Comparison of ENCODE assay signal across 1 cellular context in the genomic region with DNA sequence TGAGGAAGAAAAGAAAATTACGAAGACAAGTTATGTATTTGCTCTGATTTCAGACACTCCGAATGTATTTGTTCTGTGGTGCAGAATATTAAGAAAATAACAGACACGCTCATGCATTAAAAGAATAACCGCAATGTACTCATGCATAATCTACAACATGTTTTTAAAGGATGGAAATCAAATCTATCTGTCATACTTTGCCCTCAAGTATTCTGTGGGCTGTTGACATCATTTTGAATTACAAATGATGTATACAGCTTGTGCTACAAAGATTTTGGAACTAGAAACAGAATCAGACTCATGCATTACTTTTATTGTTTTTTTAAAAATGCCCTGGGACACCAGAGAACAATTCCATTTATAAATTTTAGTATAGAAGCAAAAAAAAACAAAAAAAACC.
TF ChIP-seq lines count a peak whose summit lies in the region.

No MANE protein-coding gene starts in this region.

TF ChIP-seq in GM23338, 12 proteins besides CTCF, POLR2A, EP300 and RAD21 (continued from another document):
- TF ChIP-seq, protein P1, sequence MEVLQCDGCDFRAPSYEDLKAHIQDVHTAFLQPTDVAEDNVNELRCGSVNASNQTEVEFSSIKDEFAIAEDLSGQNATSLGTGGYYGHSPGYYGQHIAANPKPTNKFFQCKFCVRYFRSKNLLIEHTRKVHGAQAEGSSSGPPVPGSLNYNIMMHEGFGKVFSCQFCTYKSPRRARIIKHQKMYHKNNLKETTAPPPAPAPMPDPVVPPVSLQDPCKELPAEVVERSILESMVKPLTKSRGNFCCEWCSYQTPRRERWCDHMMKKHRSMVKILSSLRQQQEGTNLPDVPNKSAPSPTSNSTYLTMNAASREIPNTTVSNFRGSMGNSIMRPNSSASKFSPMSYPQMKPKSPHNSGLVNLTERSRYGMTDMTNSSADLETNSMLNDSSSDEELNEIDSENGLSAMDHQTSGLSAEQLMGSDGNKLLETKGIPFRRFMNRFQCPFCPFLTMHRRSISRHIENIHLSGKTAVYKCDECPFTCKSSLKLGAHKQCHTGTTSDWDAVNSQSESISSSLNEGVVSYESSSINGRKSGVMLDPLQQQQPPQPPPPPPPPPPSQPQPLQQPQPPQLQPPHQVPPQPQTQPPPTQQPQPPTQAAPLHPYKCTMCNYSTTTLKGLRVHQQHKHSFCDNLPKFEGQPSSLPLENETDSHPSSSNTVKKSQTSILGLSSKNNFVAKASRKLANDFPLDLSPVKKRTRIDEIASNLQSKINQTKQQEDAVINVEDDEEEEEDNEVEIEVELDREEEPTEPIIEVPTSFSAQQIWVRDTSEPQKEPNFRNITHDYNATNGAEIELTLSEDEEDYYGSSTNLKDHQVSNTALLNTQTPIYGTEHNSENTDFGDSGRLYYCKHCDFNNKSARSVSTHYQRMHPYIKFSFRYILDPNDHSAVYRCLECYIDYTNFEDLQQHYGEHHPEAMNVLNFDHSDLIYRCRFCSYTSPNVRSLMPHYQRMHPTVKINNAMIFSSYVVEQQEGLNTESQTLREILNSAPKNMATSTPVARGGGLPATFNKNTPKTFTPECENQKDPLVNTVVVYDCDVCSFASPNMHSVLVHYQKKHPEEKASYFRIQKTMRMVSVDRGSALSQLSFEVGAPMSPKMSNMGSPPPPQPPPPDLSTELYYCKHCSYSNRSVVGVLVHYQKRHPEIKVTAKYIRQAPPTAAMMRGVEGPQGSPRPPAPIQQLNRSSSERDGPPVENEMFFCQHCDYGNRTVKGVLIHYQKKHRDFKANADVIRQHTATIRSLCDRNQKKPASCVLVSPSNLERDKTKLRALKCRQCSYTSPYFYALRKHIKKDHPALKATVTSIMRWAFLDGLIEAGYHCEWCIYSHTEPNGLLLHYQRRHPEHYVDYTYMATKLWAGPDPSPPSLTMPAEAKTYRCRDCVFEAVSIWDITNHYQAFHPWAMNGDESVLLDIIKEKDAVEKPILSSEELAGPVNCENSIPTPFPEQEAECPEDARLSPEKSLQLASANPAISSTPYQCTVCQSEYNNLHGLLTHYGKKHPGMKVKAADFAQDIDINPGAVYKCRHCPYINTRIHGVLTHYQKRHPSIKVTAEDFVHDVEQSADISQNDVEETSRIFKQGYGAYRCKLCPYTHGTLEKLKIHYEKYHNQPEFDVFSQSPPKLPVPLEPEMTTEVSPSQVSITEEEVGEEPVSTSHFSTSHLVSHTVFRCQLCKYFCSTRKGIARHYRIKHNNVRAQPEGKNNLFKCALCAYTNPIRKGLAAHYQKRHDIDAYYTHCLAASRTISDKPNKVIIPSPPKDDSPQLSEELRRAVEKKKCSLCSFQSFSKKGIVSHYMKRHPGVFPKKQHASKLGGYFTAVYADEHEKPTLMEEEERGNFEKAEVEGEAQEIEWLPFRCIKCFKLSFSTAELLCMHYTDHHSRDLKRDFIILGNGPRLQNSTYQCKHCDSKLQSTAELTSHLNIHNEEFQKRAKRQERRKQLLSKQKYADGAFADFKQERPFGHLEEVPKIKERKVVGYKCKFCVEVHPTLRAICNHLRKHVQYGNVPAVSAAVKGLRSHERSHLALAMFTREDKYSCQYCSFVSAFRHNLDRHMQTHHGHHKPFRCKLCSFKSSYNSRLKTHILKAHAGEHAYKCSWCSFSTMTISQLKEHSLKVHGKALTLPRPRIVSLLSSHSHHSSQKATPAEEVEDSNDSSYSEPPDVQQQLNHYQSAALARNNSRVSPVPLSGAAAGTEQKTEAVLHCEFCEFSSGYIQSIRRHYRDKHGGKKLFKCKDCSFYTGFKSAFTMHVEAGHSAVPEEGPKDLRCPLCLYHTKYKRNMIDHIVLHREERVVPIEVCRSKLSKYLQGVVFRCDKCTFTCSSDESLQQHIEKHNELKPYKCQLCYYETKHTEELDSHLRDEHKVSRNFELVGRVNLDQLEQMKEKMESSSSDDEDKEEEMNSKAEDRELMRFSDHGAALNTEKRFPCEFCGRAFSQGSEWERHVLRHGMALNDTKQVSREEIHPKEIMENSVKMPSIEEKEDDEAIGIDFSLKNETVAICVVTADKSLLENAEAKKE (CRISPR knock-in tag; IDR thresholded peaks at IDR 0.05), result no peak
- TF ChIP-seq, protein P2, sequence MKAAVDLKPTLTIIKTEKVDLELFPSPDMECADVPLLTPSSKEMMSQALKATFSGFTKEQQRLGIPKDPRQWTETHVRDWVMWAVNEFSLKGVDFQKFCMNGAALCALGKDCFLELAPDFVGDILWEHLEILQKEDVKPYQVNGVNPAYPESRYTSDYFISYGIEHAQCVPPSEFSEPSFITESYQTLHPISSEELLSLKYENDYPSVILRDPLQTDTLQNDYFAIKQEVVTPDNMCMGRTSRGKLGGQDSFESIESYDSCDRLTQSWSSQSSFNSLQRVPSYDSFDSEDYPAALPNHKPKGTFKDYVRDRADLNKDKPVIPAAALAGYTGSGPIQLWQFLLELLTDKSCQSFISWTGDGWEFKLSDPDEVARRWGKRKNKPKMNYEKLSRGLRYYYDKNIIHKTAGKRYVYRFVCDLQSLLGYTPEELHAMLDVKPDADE (IDR thresholded peaks at IDR 0.05), result no peak
- no peak for TF ChIP-seq NANOG (IDR thresholded peaks at IDR 0.05; ENCODE audit: borderline replicate concordance)
- TF ChIP-seq EZH2phosphoT487 (IDR thresholded peaks at IDR 0.05; ENCODE audit: unreplicated experiment), result no peak
- TF ChIP-seq STAT1 (IDR thresholded peaks at IDR 0.05; ENCODE audit: unreplicated experiment), result no peak
- TF ChIP-seq, protein P3, sequence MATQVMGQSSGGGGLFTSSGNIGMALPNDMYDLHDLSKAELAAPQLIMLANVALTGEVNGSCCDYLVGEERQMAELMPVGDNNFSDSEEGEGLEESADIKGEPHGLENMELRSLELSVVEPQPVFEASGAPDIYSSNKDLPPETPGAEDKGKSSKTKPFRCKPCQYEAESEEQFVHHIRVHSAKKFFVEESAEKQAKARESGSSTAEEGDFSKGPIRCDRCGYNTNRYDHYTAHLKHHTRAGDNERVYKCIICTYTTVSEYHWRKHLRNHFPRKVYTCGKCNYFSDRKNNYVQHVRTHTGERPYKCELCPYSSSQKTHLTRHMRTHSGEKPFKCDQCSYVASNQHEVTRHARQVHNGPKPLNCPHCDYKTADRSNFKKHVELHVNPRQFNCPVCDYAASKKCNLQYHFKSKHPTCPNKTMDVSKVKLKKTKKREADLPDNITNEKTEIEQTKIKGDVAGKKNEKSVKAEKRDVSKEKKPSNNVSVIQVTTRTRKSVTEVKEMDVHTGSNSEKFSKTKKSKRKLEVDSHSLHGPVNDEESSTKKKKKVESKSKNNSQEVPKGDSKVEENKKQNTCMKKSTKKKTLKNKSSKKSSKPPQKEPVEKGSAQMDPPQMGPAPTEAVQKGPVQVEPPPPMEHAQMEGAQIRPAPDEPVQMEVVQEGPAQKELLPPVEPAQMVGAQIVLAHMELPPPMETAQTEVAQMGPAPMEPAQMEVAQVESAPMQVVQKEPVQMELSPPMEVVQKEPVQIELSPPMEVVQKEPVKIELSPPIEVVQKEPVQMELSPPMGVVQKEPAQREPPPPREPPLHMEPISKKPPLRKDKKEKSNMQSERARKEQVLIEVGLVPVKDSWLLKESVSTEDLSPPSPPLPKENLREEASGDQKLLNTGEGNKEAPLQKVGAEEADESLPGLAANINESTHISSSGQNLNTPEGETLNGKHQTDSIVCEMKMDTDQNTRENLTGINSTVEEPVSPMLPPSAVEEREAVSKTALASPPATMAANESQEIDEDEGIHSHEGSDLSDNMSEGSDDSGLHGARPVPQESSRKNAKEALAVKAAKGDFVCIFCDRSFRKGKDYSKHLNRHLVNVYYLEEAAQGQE (IDR thresholded peaks at IDR 0.05; ENCODE audit: unreplicated experiment), result no peak
- no peak for TF ChIP-seq ZNF331 (CRISPR knock-in tag; IDR thresholded peaks at IDR 0.05; ENCODE audit: low read depth)
- TF ChIP-seq POLR2AphosphoS5 (IDR thresholded peaks at IDR 0.05; ENCODE audit: low read depth), result no peak
